Comparison of ENCODE assay signal across 8 cellular contexts in the genomic region with DNA sequence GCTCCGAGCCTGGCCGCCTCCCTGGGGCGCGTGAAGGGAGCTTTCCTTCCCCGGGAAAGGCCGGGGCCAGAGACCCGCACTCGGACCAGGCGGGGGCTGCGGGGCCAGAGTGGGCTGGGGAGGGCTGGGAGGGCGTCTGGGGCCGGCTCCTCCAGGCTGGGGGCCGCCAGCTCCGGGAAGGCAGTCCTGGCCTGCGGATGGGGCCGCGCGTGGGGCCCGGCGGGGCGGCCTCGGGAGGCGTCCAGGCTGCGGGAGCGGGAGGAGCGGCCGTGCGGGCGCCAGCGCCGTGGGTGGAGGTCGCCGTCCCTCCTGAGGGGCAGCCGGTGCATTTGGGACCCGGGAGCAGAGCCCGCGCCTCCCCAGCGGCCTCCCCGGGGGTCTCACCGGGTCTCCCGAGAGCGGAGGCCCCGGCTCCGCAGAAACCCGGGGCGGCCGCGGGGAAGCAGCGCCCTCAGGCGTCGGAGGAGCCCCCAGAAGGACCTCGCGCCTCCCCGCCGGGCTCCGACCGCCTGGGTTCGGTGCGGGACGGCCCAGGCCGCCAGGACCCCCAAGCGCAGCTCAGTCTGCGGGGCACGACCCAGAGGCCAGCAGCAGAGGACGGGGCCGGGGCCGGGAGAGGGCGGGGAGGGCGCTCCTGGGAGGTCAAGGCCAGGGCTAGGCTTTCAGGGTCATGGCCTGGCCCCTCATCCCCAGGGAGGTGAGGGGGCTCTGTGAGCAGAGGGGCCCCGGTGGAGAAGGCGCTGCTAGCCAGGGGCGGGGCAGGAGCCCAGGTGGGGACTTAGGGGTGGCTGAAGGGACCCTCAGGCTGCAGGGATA.
A peak's percentile ranks its signal among the peaks of the same experiment; 100 is the strongest.
DNase-seq lines count a peak whose midpoint lies in the region; ATAC-seq and TF ChIP-seq lines count a peak whose summit lies in the region.

No MANE protein-coding gene starts in this region.

- TF ChIP-seq POLR2A in GM18951 (IDR thresholded peaks at IDR 0.05; ENCODE audit: extremely low read depth, insufficient read depth, insufficient read length): peak; percentile 25

- H3K27ac ChIP-seq in SK-N-MC: 0 out of 2 replicates have a peak overlapping the region, but pooled peaks have one; percentile 25

- no peak overlapping the region for H3K9ac ChIP-seq in SK-N-MC (ENCODE audit: insufficient read length)
- peak overlapping the region; percentile 64 for H3K9ac ChIP-seq in adipocyte (ENCODE audit: low read length)

- in situ Hi-C loops in GM18951 (cut with MboI; ENCODE audit: low sequenced_read_pairs, unreplicated experiment): no loop called here

- H3K9me3 ChIP-seq in SK-N-MC (ENCODE audit: low read depth, low read length) (no peaks in the 10 kb centered on the region), adipocyte (ENCODE audit: control insufficient read depth, low read length) (no peaks in the 10 kb centered on the region)

- H3K27me3 ChIP-seq in adipocyte (replicated peaks; ENCODE audit: control insufficient read depth, insufficient read depth, low read length): peaks cover 4% of the 10 kb centered on the region

- no peak for DNase-seq in SK-N-MC (ENCODE audit: low read depth, low spot score)
- peak; percentile 56 for DNase-seq in adipocyte (ENCODE audit: low read depth)
- peak; percentile 59 for DNase-seq in iPS-NIHi7 (ENCODE audit: extremely low spot score)
- DNase-seq in stimulated activated CD4-positive, alpha-beta T cell treated with anti-CD3 and anti-CD28 coated beads, TNF-alpha, amount 100 ng/mL, for 4 hours (ENCODE audit: low read depth in 3 of 3): peak in 2 of 3 experiments; percentile 57 to 62
- no peak for DNase-seq in islet precursor cell

- ATAC-seq in GM18858 (IDR thresholded peaks at IDR 0.05; ENCODE audit: unreplicated experiment) (no peak), GM19035 (IDR thresholded peaks at IDR 0.05; ENCODE audit: unreplicated experiment) (no peak)

- H3K36me3 ChIP-seq in SK-N-MC (ENCODE audit: insufficient read depth, low read length) (peaks cover under 1% of the 10 kb centered on the region; the same call in 1 of the 2 replicates), adipocyte (ENCODE audit: control insufficient read depth, insufficient read depth, low read length, severe bottlenecking) (no peaks in the 10 kb centered on the region)

- 0 out of 2 replicates have a peak overlapping the region, but pooled peaks have one; percentile 72 for H3K4me3 ChIP-seq in SK-N-MC
- peak overlapping the region; percentile 59 for H3K4me3 ChIP-seq in adipocyte (ENCODE audit: low read length)

- peaks cover 27% of the 10 kb centered on the region for H3K4me1 ChIP-seq in adipocyte (ENCODE audit: control insufficient read depth, insufficient read depth, low read length)

Comparison
In these comparisons a context has a peak if more than half of its experiments do, and no peak if none do; other contexts are left out.
1. DNase-seq: peak in adipocyte (single experiment), iPS-NIHi7 (single experiment) and stimulated activated CD4-positive, alpha-beta T cell treated with anti-CD3 and anti-CD28 coated beads, TNF-alpha, amount 100 ng/mL, for 4 hours (2 of 3); none in SK-N-MC (single experiment) and islet precursor cell (single experiment).